ENCODE assay signal across 8 cellular contexts in genomic region chr2:241443486-241444223, GRCh38.
A peak's percentile ranks its signal among the peaks of the same experiment; 100 is the strongest.
DNase-seq lines count a peak whose midpoint lies in the region; ATAC-seq, FAIRE-seq and TF ChIP-seq lines count a peak whose summit lies in the region.

No MANE protein-coding gene starts in this region.

- in situ Hi-C loops in HepG2 (cut with HindIII; ENCODE audit: extremely low pct_ligation_motif_present, low pct_unique_long_range_greater_than_20kb) = no loop called here

- ATAC-seq in GM21447 (IDR thresholded peaks at IDR 0.05; ENCODE audit: unreplicated experiment) = peak; percentile 55
- ATAC-seq in HepG2 = no peak
- no peak for ATAC-seq in GM21723 (IDR thresholded peaks at IDR 0.05; ENCODE audit: unreplicated experiment)
- no peak for ATAC-seq in HG02884 (IDR thresholded peaks at IDR 0.05; ENCODE audit: unreplicated experiment)

- DNase-seq in AG10803 (ENCODE audit: low read depth) = peak; percentile 34
- peak; percentile 94 for DNase-seq in OCI-M1 (lab: John Stamatoyannopoulos, UW)
- DNase-seq in activated T-cell treated with anti-CD3 and anti-CD28 coated beads, Interleukin-2, amount 50 U/mL, for 1 hour = peak; percentile 92
- DNase-seq in HepG2 (ENCODE audit: low spot score) = no peak
- DNase-seq in thyroid gland = peak; percentile 8 to 29

- no peak overlapping the region for H2AFZ ChIP-seq in HepG2 (ENCODE audit: low read length)

- TF ChIP-seq EP300 in HepG2 (IDR thresholded peaks at IDR 0.05; ENCODE audit: low read depth in 2 of 2, low read length in 2 of 2) = no peak
- TF ChIP-seq EP300 in HepG2 (CRISPR knock-in tag; IDR thresholded peaks at IDR 0.05; ENCODE audit: borderline replicate concordance) = no peak

- CTCF ChIA-PET in HepG2 (lab: Yijun Ruan, JAX; ENCODE audit: low intra/inter-chr PET ratio, low total read pairs) = no interaction called here

- H3K4me3 ChIP-seq in AG10803 (ENCODE audit: low read length) (no peak overlapping the region), HepG2 (replicated peaks in 1 of 3; ENCODE audit: insufficient read depth in 1 of 3, low read depth in 2 of 3, low read length in 3 of 3) (no peak overlapping the region), thyroid gland (replicated peaks in 1 of 3) (no peak overlapping the region)

- no peaks in the 10 kb centered on the region for H4K20me1 ChIP-seq in HepG2 (ENCODE audit: insufficient read depth, low read length)

- no peak overlapping the region for H3K4me2 ChIP-seq in HepG2 (ENCODE audit: low read depth, low read length)

- H3K4me1 ChIP-seq in HepG2 (ENCODE audit: insufficient read depth, low read length) (no peaks in the 10 kb centered on the region), thyroid gland (no peaks in the 10 kb centered on the region)

- POLR2A ChIA-PET in HepG2 (lab: Yijun Ruan, JAX) = no interaction called here

- no peak for TF ChIP-seq POLR2A in HepG2 (IDR thresholded peaks at IDR 0.05; ENCODE audit: insufficient read depth in 1 of 2, low read depth in 2 of 2, low read length in 2 of 2)
- TF ChIP-seq POLR2A in thyroid gland (IDR thresholded peaks at IDR 0.05) = no peak

- 96% methylated on average over 6 of the region's 6 CpGs for WGBS in HepG2 (ENCODE audit: low lambda C conversion rate)
- 84 to 90% methylated on average over 6 of the region's 6 CpGs for WGBS in thyroid gland, 2 donors

- H3K9ac ChIP-seq in HepG2 (ENCODE audit: insufficient read depth, low read depth, low read length) = no peak overlapping the region

- no peak for TF ChIP-seq RAD21 in HepG2 (CRISPR knock-in tag; IDR thresholded peaks at IDR 0.05)

- no peak overlapping the region for H3K27ac ChIP-seq in HepG2 (ENCODE audit: extremely low read length, insufficient read depth, low read length)
- no peak overlapping the region for H3K27ac ChIP-seq in thyroid gland

- H3K27me3 ChIP-seq in HepG2 (ENCODE audit: control insufficient read depth in 1 of 2, insufficient read depth in 2 of 2, low read length in 2 of 2) = no peaks in the 10 kb centered on the region
- no peaks in the 10 kb centered on the region for H3K27me3 ChIP-seq in thyroid gland

- FAIRE-seq in HepG2 (lab: Jason Lieb, UNC) = no peak

- no peaks in the 10 kb centered on the region for H3K79me2 ChIP-seq in HepG2 (ENCODE audit: insufficient read depth, low read length)

- intact Hi-C loops in HepG2 (cut with micrococcal nuclease; ENCODE audit: unreplicated experiment) = no loop called here
- intact Hi-C loops in thyroid gland (cut with DNase I) = no loop called here

- H3K9me3 ChIP-seq in HepG2 (ENCODE audit: low read length) (no peaks in the 10 kb centered on the region), thyroid gland (no peaks in the 10 kb centered on the region)

- TF ChIP-seq CTCF in AG10803 (conservative IDR thresholded peaks at IDR 0.05; ENCODE audit: low read length) (no peak), HepG2 (CRISPR knock-in tag; IDR thresholded peaks at IDR 0.05) (no peak), thyroid gland (IDR thresholded peaks at IDR 0.05) (no peak)

- no TSS peak for BruUV-seq in HepG2 (replicated peaks; lab: Mats Ljungman, UMichigan)

- H3K36me3 ChIP-seq in HepG2 (replicated peaks in 1 of 2; ENCODE audit: control insufficient read depth in 1 of 2, insufficient read depth in 2 of 2, low read length in 2 of 2) (peaks cover 19 to 53% of the 10 kb centered on the region in 2 experiments), thyroid gland (peaks cover 6 to 19% of the 10 kb centered on the region in 2 donors)

TF ChIP-seq in HepG2, 621 proteins besides CTCF, POLR2A, EP300 and RAD21:
- TF ChIP-seq, protein P1, sequence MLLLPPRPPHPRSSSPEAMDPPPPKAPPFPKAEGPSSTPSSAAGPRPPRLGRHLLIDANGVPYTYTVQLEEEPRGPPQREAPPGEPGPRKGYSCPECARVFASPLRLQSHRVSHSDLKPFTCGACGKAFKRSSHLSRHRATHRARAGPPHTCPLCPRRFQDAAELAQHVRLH (CRISPR knock-in tag; IDR thresholded peaks at IDR 0.05; ENCODE audit: borderline replicate concordance, low read depth) = no peak
- no peak for TF ChIP-seq ZBTB38 (CRISPR knock-in tag; IDR thresholded peaks at IDR 0.05)
- TF ChIP-seq MAFK (conservative IDR thresholded peaks at IDR 0.05 in 1 of 2, IDR thresholded peaks at IDR 0.05 in 1 of 2; ENCODE audit: low read length in 2 of 2) = peak; percentile 20 to 44; a peak in 2 of 4 replicates
- TF ChIP-seq LCORL (IDR thresholded peaks at IDR 0.05) = peak; percentile 72
- TF ChIP-seq LCORL (CRISPR knock-in tag; IDR thresholded peaks at IDR 0.05) = no peak
- TF ChIP-seq TIGD3 (CRISPR knock-in tag; IDR thresholded peaks at IDR 0.05; ENCODE audit: borderline replicate concordance) = no peak
- TF ChIP-seq REPIN1 (CRISPR knock-in tag; IDR thresholded peaks at IDR 0.05; ENCODE audit: borderline replicate concordance, low read depth) = no peak
- no peak for TF ChIP-seq PAWR (CRISPR knock-in tag; IDR thresholded peaks at IDR 0.05; ENCODE audit: borderline replicate concordance)
- no peak for TF ChIP-seq ZNF331 (CRISPR knock-in tag; IDR thresholded peaks at IDR 0.05)
TF ChIP-seq in HepG2: peak in this region for 2.
